ENCODE assay signal across 13 cellular contexts in genomic region chr7:36192877-36193276, GRCh38.
"Had no signal": no experiment of that assay in that cellular context is flagged by ENCODE, and none has a peak within 500 bp of the region (broad histone marks: within the 10 kb centered on the region; RNA-seq: fewer than 3 reads in every experiment).

No MANE protein-coding gene starts in this region.

- H3K27me3 ChIP-seq: ascending aorta, right lobe of liver, stomach, thyroid gland had no signal

- H3K4me3 ChIP-seq: ascending aorta, right lobe of liver, stomach, thyroid gland had no signal

- H3K4me1 Mint-ChIP-seq: activated CD8-positive, alpha-beta memory T cell treated with anti-CD3 and anti-CD28 coated beads, Interleukin-2, amount 10 ng/mL, durations not matched to agents 7 days and 5 days; activated naive CD8-positive, alpha-beta T cell treated with anti-CD3 and anti-CD28 coated beads, Interleukin-2, amount 10 ng/mL, durations not matched to agents 7 days and 5 days had no signal

- ATAC-seq: activated CD8-positive, alpha-beta memory T cell treated with anti-CD3 and anti-CD28 coated beads, Interleukin-2, amount 10 ng/mL, durations not matched to agents 7 days and 5 days had no signal

- H3K27ac ChIP-seq: ascending aorta, right lobe of liver, thyroid gland had no signal

- H3K36me3 Mint-ChIP-seq: activated CD8-positive, alpha-beta memory T cell treated with anti-CD3 and anti-CD28 coated beads, Interleukin-2, amount 10 ng/mL, durations not matched to agents 7 days and 5 days; activated naive CD8-positive, alpha-beta T cell treated with anti-CD3 and anti-CD28 coated beads, Interleukin-2, amount 10 ng/mL, durations not matched to agents 7 days and 5 days had no signal

- DNase-seq: activated CD4-positive, alpha-beta T cell treated with anti-CD3 and anti-CD28 coated beads for 1 hour; activated CD4-positive, alpha-beta T cell treated with anti-CD3 and anti-CD28 coated beads, Interleukin-2, amount 50 U/mL, for 48 hours; activated CD8-positive, alpha-beta memory T cell treated with anti-CD3 and anti-CD28 coated beads, Interleukin-2, amount 10 ng/mL, durations not matched to agents 7 days and 5 days; activated gamma-delta T cell treated with Interleukin-2 at 50 U/mL for 16 hours; activated naive CD8-positive, alpha-beta T cell treated with anti-CD3 and anti-CD28 coated beads, Interleukin-2, amount 10 ng/mL, durations not matched to agents 7 days and 5 days; activated T-cell treated with anti-CD3 and anti-CD28 coated beads, Interleukin-2, amount 50 U/mL, for 24 hours; foreskin melanocyte; right lobe of liver; stomach; T-helper 2 cell; thyroid gland had no signal

- H3K36me3 ChIP-seq: ascending aorta, right lobe of liver, stomach, thyroid gland had no signal

- H3K9me3 ChIP-seq: ascending aorta, right lobe of liver, stomach, thyroid gland had no signal

- H3K4me1 ChIP-seq: ascending aorta had no signal

- H3K27ac Mint-ChIP-seq: activated CD8-positive, alpha-beta memory T cell treated with anti-CD3 and anti-CD28 coated beads, Interleukin-2, amount 10 ng/mL, durations not matched to agents 7 days and 5 days; activated naive CD8-positive, alpha-beta T cell treated with anti-CD3 and anti-CD28 coated beads, Interleukin-2, amount 10 ng/mL, durations not matched to agents 7 days and 5 days; activated T-cell treated with anti-CD3 and anti-CD28 coated beads, Interleukin-2, amount 50 U/mL, for 24 hours; progenitor cell of endocrine pancreas had no signal

- H3K9me3 Mint-ChIP-seq: activated naive CD8-positive, alpha-beta T cell treated with anti-CD3 and anti-CD28 coated beads, Interleukin-2, amount 10 ng/mL, durations not matched to agents 7 days and 5 days; activated T-cell treated with anti-CD3 and anti-CD28 coated beads, Interleukin-2, amount 50 U/mL, for 24 hours had no signal

- H3K4me3 Mint-ChIP-seq: activated CD8-positive, alpha-beta memory T cell treated with anti-CD3 and anti-CD28 coated beads, Interleukin-2, amount 10 ng/mL, durations not matched to agents 7 days and 5 days; activated naive CD8-positive, alpha-beta T cell treated with anti-CD3 and anti-CD28 coated beads, Interleukin-2, amount 10 ng/mL, durations not matched to agents 7 days and 5 days; activated T-cell treated with anti-CD3 and anti-CD28 coated beads, Interleukin-2, amount 50 U/mL, for 24 hours had no signal

- H3K27me3 Mint-ChIP-seq: activated naive CD8-positive, alpha-beta T cell treated with anti-CD3 and anti-CD28 coated beads, Interleukin-2, amount 10 ng/mL, durations not matched to agents 7 days and 5 days; activated T-cell treated with anti-CD3 and anti-CD28 coated beads, Interleukin-2, amount 50 U/mL, for 24 hours; progenitor cell of endocrine pancreas had no signal
